In genomic region chr9:5949103-5949699, GRCh38 we compare ENCODE assay signal across 7 cellular contexts. TPM values are rescaled to one million over a fixed set of nuclear protein-coding genes. Genes with fewer than 3 reads are reported as not detected.
DNase-seq lines count a peak whose midpoint lies in the region; ATAC-seq, FAIRE-seq and TF ChIP-seq lines count a peak whose summit lies in the region.

No MANE protein-coding gene starts in this region.

- CTCF ChIA-PET in HEK293 (lab: Yijun Ruan, JAX), result no interaction called here
- CTCF ChIA-PET in PC-3 (lab: Charles Lee), result no interaction called here
- CTCF ChIA-PET in endothelial cell of umbilical vein (lab: Charles Lee), result interaction anchor here (2.6 kb wide), 1 partner anchor 105 kb away, joined by 9 read pairs; no protein-coding TSS in a partner anchor

- H3K9ac ChIP-seq in PC-3 (ENCODE audit: low read length), result no peak overlapping the region
- no peak overlapping the region for H3K9ac ChIP-seq in endothelial cell of umbilical vein (replicated peaks; ENCODE audit: extremely low read depth, insufficient read depth, low read length)

- POLR2A ChIA-PET in HEK293 (lab: Yijun Ruan, JAX), result interaction anchor here (1.4 kb wide), 1 partner anchor 59 kb away, joined by 3 read pairs; a partner anchor contains a TSS
- POLR2A ChIA-PET in PC-3 (lab: Charles Lee; ENCODE audit: unreplicated experiment), result no interaction called here
- POLR2A ChIA-PET in endothelial cell of umbilical vein (lab: Charles Lee), result no interaction called here

- H3K9me3 ChIP-seq in HEK293 (ENCODE audit: control insufficient read depth, insufficient read depth, low read depth, low read length), result no peaks in the 10 kb centered on the region
- H3K9me3 ChIP-seq in PC-3 (ENCODE audit: low read length), result no peaks in the 10 kb centered on the region
- no peaks in the 10 kb centered on the region for H3K9me3 ChIP-seq in endothelial cell of umbilical vein (replicated peaks; ENCODE audit: control insufficient read depth, insufficient read depth, low read length)

- peak; percentile 76 for ATAC-seq in GM18498 (IDR thresholded peaks at IDR 0.05; ENCODE audit: unreplicated experiment)
- ATAC-seq in PC-3, result peak; percentile 64
- ATAC-seq in stimulated activated memory B cell treated with anti-CD40 and anti-IgM and Interleukin-4, amounts not matched to agents 10 μg/mL and 1 μg/mL and 100 μg/mL, for 72 hours, result no peak

- peaks cover 9% of the 10 kb centered on the region; the same call in 1 of the 2 replicates for H3K4me1 ChIP-seq in HEK293 (ENCODE audit: control insufficient read depth, insufficient read depth, low read length)
- peaks cover 33% of the 10 kb centered on the region for H3K4me1 ChIP-seq in PC-3 (ENCODE audit: insufficient read depth, low read length)
- peaks cover 4% of the 10 kb centered on the region for H3K4me1 ChIP-seq in endothelial cell of umbilical vein (ENCODE audit: control insufficient read depth, extremely low read depth, insufficient read depth, low read length)

- dilution Hi-C loops in endothelial cell of umbilical vein (cut with MboI; ENCODE audit: extremely low pct_ligation_motif_present, low sequenced_read_pairs), result no loop called here

- H3F3A ChIP-seq in PC-3 (ENCODE audit: low read length, unreplicated experiment), result no peaks in the 10 kb centered on the region

- H3K4me3 Mint-ChIP-seq in stimulated activated memory B cell treated with anti-CD40 and anti-IgM and Interleukin-4, amounts not matched to agents 10 μg/mL and 1 μg/mL and 100 μg/mL, for 72 hours, result no peak overlapping the region

- BruUV-seq in PC-3 (replicated peaks; lab: Mats Ljungman, UMichigan), result no TSS peak
- no TSS peak for BruUV-seq in endothelial cell of umbilical vein (replicated peaks; lab: Mats Ljungman, UMichigan)

- H3K36me3 Mint-ChIP-seq in stimulated activated memory B cell treated with anti-CD40 and anti-IgM and Interleukin-4, amounts not matched to agents 10 μg/mL and 1 μg/mL and 100 μg/mL, for 72 hours, result no peaks in the 10 kb centered on the region

- peak; percentile 14 for DNase-seq in PC-3
- no peak for DNase-seq in endothelial cell of umbilical vein (ENCODE audit: low read depth, low spot score)
- DNase-seq in SW480 (ENCODE audit: low spot score), result no peak
- no peak for DNase-seq in GM19238 (ENCODE audit: insufficient read length, low spot score)

- H4K20me1 ChIP-seq in PC-3 (ENCODE audit: low read length) (no peaks in the 10 kb centered on the region), endothelial cell of umbilical vein (replicated peaks; ENCODE audit: control insufficient read depth, extremely low read depth, insufficient read depth, low read length) (no peaks in the 10 kb centered on the region)

- H3K27me3 Mint-ChIP-seq in stimulated activated memory B cell treated with anti-CD40 and anti-IgM and Interleukin-4, amounts not matched to agents 10 μg/mL and 1 μg/mL and 100 μg/mL, for 72 hours, result no peaks in the 10 kb centered on the region

- H3K9me2 ChIP-seq in PC-3 (replicated peaks; ENCODE audit: low read length), result no peaks in the 10 kb centered on the region

- TF ChIP-seq POLR2A in endothelial cell of umbilical vein (IDR thresholded peaks at IDR 0.05; ENCODE audit: low read depth, low read length), result no peak

- no peak overlapping the region for H3K4me3 ChIP-seq in HEK293 (ENCODE audit: low read depth, low read length)
- H3K4me3 ChIP-seq in PC-3 (ENCODE audit: low read length), result no peak overlapping the region
- H3K4me3 ChIP-seq in endothelial cell of umbilical vein (replicated peaks in 1 of 3; ENCODE audit: insufficient read depth in 1 of 3, low read depth in 1 of 3, low read length in 3 of 3), result no peak overlapping the region

- no peak for FAIRE-seq in endothelial cell of umbilical vein (lab: Jason Lieb, UNC)

- H3K27me3 ChIP-seq in PC-3 (ENCODE audit: low read length), result no peaks in the 10 kb centered on the region
- H3K27me3 ChIP-seq in endothelial cell of umbilical vein (ENCODE audit: control insufficient read depth in 2 of 2, insufficient read depth in 2 of 2, low read length in 2 of 2), result no peaks in the 10 kb centered on the region

- peaks cover 6% of the 10 kb centered on the region for H3K4me1 Mint-ChIP-seq in stimulated activated memory B cell treated with anti-CD40 and anti-IgM and Interleukin-4, amounts not matched to agents 10 μg/mL and 1 μg/mL and 100 μg/mL, for 72 hours

- no peaks in the 10 kb centered on the region for H3K9me3 Mint-ChIP-seq in stimulated activated memory B cell treated with anti-CD40 and anti-IgM and Interleukin-4, amounts not matched to agents 10 μg/mL and 1 μg/mL and 100 μg/mL, for 72 hours

- H3K9me1 ChIP-seq in endothelial cell of umbilical vein (replicated peaks; ENCODE audit: control insufficient read depth, extremely low read depth, insufficient read depth, low read length), result no peaks in the 10 kb centered on the region

- intact Hi-C loops in PC-3 (cut with micrococcal nuclease), result no loop called here
- intact Hi-C loops in endothelial cell of umbilical vein (cut with micrococcal nuclease), result no loop called here

- H3K4me2 ChIP-seq in PC-3 (ENCODE audit: low read length) (peak overlapping the region; percentile 45), endothelial cell of umbilical vein (ENCODE audit: insufficient read depth, low read length) (no peak overlapping the region)

- no peaks in the 10 kb centered on the region for H3K36me3 ChIP-seq in HEK293 (ENCODE audit: control insufficient read depth in 2 of 2, insufficient read depth in 1 of 2, low read length in 2 of 2)
- no peaks in the 10 kb centered on the region for H3K36me3 ChIP-seq in PC-3 (ENCODE audit: low read depth, low read length)
- H3K36me3 ChIP-seq in endothelial cell of umbilical vein (ENCODE audit: control insufficient read depth in 2 of 2, extremely low read depth in 1 of 2, insufficient read depth in 2 of 2, low read length in 2 of 2), result no peaks in the 10 kb centered on the region

- TF ChIP-seq CTCF in HEK293 (tag by site-specific recombination; IDR thresholded peaks at IDR 0.05) (no peak), PC-3 (conservative IDR thresholded peaks at IDR 0.05; ENCODE audit: low read depth, low read length) (no peak), endothelial cell of umbilical vein (IDR thresholded peaks at IDR 0.05; ENCODE audit: extremely low read depth in 1 of 2, insufficient read depth in 1 of 2, low read depth in 1 of 2, low read length in 2 of 2) (no peak)

- H3K79me2 ChIP-seq in PC-3 (ENCODE audit: low read length) (no peaks in the 10 kb centered on the region), endothelial cell of umbilical vein (ENCODE audit: control insufficient read depth, insufficient read depth, low read length) (no peaks in the 10 kb centered on the region)

- H3K27ac ChIP-seq in HEK293 (ENCODE audit: extremely low read depth, low read depth, low read length) (no peak overlapping the region), PC-3 (ENCODE audit: low read length) (no peak overlapping the region), endothelial cell of umbilical vein (ENCODE audit: insufficient read depth, low read depth, low read length) (no peak overlapping the region)

- H2AFZ ChIP-seq in PC-3 (ENCODE audit: low read length) (no peak overlapping the region), endothelial cell of umbilical vein (ENCODE audit: low read depth, low read length) (no peak overlapping the region)

- peak overlapping the region; percentile 37 for H3K27ac Mint-ChIP-seq in stimulated activated memory B cell treated with anti-CD40 and anti-IgM and Interleukin-4, amounts not matched to agents 10 μg/mL and 1 μg/mL and 100 μg/mL, for 72 hours

TF ChIP-seq in HEK293, 187 proteins besides CTCF, POLR2A, EP300 and RAD21 (continues in another document):
- peak; percentile 80 for TF ChIP-seq ZNF600 (tag by site-specific recombination; IDR thresholded peaks at IDR 0.05)
- TF ChIP-seq ZBTB17 (tag by site-specific recombination; IDR thresholded peaks at IDR 0.05), result peak; percentile 84
- TF ChIP-seq, protein P1, sequence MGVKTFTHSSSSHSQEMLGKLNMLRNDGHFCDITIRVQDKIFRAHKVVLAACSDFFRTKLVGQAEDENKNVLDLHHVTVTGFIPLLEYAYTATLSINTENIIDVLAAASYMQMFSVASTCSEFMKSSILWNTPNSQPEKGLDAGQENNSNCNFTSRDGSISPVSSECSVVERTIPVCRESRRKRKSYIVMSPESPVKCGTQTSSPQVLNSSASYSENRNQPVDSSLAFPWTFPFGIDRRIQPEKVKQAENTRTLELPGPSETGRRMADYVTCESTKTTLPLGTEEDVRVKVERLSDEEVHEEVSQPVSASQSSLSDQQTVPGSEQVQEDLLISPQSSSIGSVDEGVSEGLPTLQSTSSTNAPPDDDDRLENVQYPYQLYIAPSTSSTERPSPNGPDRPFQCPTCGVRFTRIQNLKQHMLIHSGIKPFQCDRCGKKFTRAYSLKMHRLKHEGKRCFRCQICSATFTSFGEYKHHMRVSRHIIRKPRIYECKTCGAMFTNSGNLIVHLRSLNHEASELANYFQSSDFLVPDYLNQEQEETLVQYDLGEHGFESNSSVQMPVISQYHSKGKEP (tag by site-specific recombination; IDR thresholded peaks at IDR 0.05), result peak; percentile 86

TF ChIP-seq in endothelial cell of umbilical vein, 7 proteins besides CTCF, POLR2A, EP300 and RAD21:
- TF ChIP-seq GATA2 (IDR thresholded peaks at IDR 0.05; ENCODE audit: insufficient read depth, insufficient read length, low read depth, low read length) (peak; percentile 21), POLR2AphosphoS5 (IDR thresholded peaks at IDR 0.05; ENCODE audit: insufficient read depth, low read depth, low read length) (no peak)
TF ChIP-seq in endothelial cell of umbilical vein: peak in this region for 1.

RNA-seq across cellular contexts. Expression of gene MLANA, which starts 58.5 kb away (rescaled TPM):
- total RNA-seq in PC-3 (2014; rRNA removed) (not detected in 2 replicates), endothelial cell of umbilical vein (not detected in 2 replicates)
- not detected in 2 replicates for polyA plus RNA-seq in endothelial cell of umbilical vein
- not detected in 2 replicates for polyA plus RNA-seq in endothelial cell of umbilical vein (2011; cell fraction: cytosol; rRNA removed)
- not detected in 2 replicates for polyA plus RNA-seq in endothelial cell of umbilical vein (2011; cell fraction: nucleus; rRNA removed)
- 0.34 and 0.50 TPM in 2 replicates for polyA plus RNA-seq in endothelial cell of umbilical vein (2012)
- polyA minus RNA-seq in endothelial cell of umbilical vein, result not detected in 2 replicates
- not detected for polyA minus RNA-seq in endothelial cell of umbilical vein (2011; cell fraction: cytosol; rRNA and poly(A)+ RNA removed)
- not detected in 2 replicates for polyA minus RNA-seq in endothelial cell of umbilical vein (2011; cell fraction: nucleus; rRNA and poly(A)+ RNA removed)
